In the genomic region with DNA sequence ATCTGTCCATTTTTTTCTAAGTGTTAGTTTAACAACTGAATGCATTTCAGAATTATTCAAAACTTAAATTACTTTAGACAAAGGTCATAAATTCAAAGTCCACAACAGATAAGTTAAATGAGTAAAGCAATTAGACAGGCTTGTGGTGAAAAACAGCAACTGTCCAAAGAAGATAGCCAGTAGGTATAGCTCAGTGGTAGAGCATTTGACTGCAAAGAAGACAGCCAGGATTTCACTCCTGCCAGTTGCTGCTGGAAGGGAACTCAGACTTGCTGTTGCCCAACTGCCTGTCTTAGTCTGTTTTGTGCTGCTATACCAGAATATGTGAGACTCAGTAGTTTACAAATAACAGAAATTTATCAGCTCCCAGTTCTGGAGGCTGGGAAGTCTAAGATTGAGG, we compare ENCODE assay signal across 1 cellular context.
TF ChIP-seq lines count a peak whose summit lies in the region.

No MANE protein-coding gene starts in this region.

TF ChIP-seq in H1, 55 proteins besides CTCF, POLR2A, EP300 and RAD21 (continued from another document):
- TF ChIP-seq, protein P1, sequence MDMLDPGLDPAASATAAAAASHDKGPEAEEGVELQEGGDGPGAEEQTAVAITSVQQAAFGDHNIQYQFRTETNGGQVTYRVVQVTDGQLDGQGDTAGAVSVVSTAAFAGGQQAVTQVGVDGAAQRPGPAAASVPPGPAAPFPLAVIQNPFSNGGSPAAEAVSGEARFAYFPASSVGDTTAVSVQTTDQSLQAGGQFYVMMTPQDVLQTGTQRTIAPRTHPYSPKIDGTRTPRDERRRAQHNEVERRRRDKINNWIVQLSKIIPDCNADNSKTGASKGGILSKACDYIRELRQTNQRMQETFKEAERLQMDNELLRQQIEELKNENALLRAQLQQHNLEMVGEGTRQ (IDR thresholded peaks at IDR 0.05; ENCODE audit: low read length): no peak
- TF ChIP-seq JUND (IDR thresholded peaks at IDR 0.05; ENCODE audit: low read length) (no peak), PHF8 (conservative IDR thresholded peaks at IDR 0.05; ENCODE audit: low read depth, low read length) (no peak), EZH2 (IDR thresholded peaks at IDR 0.05; ENCODE audit: low read depth, low read length, severe bottlenecking) (no peak), KDM5A (IDR thresholded peaks at IDR 0.05; ENCODE audit: low read length) (no peak), CHD1 (IDR thresholded peaks at IDR 0.05; ENCODE audit: low read depth, low read length) (no peak)
- TF ChIP-seq, protein P2, sequence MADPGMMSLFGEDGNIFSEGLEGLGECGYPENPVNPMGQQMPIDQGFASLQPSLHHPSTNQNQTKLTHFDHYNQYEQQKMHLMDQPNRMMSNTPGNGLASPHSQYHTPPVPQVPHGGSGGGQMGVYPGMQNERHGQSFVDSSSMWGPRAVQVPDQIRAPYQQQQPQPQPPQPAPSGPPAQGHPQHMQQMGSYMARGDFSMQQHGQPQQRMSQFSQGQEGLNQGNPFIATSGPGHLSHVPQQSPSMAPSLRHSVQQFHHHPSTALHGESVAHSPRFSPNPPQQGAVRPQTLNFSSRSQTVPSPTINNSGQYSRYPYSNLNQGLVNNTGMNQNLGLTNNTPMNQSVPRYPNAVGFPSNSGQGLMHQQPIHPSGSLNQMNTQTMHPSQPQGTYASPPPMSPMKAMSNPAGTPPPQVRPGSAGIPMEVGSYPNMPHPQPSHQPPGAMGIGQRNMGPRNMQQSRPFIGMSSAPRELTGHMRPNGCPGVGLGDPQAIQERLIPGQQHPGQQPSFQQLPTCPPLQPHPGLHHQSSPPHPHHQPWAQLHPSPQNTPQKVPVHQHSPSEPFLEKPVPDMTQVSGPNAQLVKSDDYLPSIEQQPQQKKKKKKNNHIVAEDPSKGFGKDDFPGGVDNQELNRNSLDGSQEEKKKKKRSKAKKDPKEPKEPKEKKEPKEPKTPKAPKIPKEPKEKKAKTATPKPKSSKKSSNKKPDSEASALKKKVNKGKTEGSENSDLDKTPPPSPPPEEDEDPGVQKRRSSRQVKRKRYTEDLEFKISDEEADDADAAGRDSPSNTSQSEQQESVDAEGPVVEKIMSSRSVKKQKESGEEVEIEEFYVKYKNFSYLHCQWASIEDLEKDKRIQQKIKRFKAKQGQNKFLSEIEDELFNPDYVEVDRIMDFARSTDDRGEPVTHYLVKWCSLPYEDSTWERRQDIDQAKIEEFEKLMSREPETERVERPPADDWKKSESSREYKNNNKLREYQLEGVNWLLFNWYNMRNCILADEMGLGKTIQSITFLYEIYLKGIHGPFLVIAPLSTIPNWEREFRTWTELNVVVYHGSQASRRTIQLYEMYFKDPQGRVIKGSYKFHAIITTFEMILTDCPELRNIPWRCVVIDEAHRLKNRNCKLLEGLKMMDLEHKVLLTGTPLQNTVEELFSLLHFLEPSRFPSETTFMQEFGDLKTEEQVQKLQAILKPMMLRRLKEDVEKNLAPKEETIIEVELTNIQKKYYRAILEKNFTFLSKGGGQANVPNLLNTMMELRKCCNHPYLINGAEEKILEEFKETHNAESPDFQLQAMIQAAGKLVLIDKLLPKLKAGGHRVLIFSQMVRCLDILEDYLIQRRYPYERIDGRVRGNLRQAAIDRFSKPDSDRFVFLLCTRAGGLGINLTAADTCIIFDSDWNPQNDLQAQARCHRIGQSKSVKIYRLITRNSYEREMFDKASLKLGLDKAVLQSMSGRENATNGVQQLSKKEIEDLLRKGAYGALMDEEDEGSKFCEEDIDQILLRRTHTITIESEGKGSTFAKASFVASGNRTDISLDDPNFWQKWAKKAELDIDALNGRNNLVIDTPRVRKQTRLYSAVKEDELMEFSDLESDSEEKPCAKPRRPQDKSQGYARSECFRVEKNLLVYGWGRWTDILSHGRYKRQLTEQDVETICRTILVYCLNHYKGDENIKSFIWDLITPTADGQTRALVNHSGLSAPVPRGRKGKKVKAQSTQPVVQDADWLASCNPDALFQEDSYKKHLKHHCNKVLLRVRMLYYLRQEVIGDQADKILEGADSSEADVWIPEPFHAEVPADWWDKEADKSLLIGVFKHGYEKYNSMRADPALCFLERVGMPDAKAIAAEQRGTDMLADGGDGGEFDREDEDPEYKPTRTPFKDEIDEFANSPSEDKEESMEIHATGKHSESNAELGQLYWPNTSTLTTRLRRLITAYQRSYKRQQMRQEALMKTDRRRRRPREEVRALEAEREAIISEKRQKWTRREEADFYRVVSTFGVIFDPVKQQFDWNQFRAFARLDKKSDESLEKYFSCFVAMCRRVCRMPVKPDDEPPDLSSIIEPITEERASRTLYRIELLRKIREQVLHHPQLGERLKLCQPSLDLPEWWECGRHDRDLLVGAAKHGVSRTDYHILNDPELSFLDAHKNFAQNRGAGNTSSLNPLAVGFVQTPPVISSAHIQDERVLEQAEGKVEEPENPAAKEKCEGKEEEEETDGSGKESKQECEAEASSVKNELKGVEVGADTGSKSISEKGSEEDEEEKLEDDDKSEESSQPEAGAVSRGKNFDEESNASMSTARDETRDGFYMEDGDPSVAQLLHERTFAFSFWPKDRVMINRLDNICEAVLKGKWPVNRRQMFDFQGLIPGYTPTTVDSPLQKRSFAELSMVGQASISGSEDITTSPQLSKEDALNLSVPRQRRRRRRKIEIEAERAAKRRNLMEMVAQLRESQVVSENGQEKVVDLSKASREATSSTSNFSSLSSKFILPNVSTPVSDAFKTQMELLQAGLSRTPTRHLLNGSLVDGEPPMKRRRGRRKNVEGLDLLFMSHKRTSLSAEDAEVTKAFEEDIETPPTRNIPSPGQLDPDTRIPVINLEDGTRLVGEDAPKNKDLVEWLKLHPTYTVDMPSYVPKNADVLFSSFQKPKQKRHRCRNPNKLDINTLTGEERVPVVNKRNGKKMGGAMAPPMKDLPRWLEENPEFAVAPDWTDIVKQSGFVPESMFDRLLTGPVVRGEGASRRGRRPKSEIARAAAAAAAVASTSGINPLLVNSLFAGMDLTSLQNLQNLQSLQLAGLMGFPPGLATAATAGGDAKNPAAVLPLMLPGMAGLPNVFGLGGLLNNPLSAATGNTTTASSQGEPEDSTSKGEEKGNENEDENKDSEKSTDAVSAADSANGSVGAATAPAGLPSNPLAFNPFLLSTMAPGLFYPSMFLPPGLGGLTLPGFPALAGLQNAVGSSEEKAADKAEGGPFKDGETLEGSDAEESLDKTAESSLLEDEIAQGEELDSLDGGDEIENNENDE (IDR thresholded peaks at IDR 0.05; ENCODE audit: insufficient replicate concordance, low read length): no peak
TF ChIP-seq in H1: peak in this region for 0.
